In genomic region chr4:77240469-77241066, GRCh38 we compare ENCODE assay signal across 8 cellular contexts.
DNase-seq lines count a peak whose midpoint lies in the region; ATAC-seq, FAIRE-seq and TF ChIP-seq lines count a peak whose summit lies in the region.

No MANE protein-coding gene starts in this region.

- H3K4me1 Mint-ChIP-seq in CD4-positive, alpha-beta T cell (ENCODE audit: low read depth) = no peaks in the 10 kb centered on the region
- H3K4me1 Mint-ChIP-seq in activated T-helper 1 cell treated with anti-CD3 and anti-CD28 coated beads, Interleukin-12 subunit alpha, Interleukin-12 subunit beta, Interleukin-2, Interleukin-4 antibody, amounts not matched to agents 30 ng/mL and 10 ng/mL and 1 ng/mL, durations not matched to agents 14 hours and 24 hours and 36 hours (ENCODE audit: low read depth) = no peaks in the 10 kb centered on the region

- 13 to 18% methylated on average over 10 of the region's 10 CpGs for WGBS in pancreas, 2 donors

- H3K36me3 ChIP-seq in Panc1 (ENCODE audit: control insufficient read depth, insufficient read depth, low read length) (no peaks in the 10 kb centered on the region), pancreas (no peaks in the 10 kb centered on the region), upper lobe of right lung (no peaks in the 10 kb centered on the region)

- intact Hi-C loops in CD4-positive, alpha-beta T cell (cut with DNase I, micrococcal nuclease) = loop anchor here (1.0 to 10.0 kb wide), 5 partner anchors 118 to 364 kb away; partner anchors contain the start of gene CXCL13 (in 1 of the 2)
- intact Hi-C loops in Panc1 (cut with micrococcal nuclease; ENCODE audit: unreplicated experiment) = loop anchor here (1.0 to 10.0 kb wide), 2 partner anchors 64 to 118 kb away; no protein-coding TSS in a partner anchor
- intact Hi-C loops in activated T-helper 1 cell treated with anti-CD3 and anti-CD28 coated beads, Interleukin-12 subunit alpha, Interleukin-12 subunit beta, Interleukin-2, Interleukin-4 antibody, amounts not matched to agents 30 ng/mL and 10 ng/mL and 1 ng/mL, durations not matched to agents 14 hours and 24 hours and 36 hours (cut with micrococcal nuclease) = loop anchor here (1.0 to 2.0 kb wide), 4 partner anchors 69 to 378 kb away; no protein-coding TSS in a partner anchor
- intact Hi-C loops in pancreas (cut with DNase I) = loop anchor here in 1 of 3 donors (5.0 kb wide), 2 partner anchors 67 to 117 kb away; no protein-coding TSS in a partner anchor
- intact Hi-C loops in upper lobe of right lung (cut with DNase I) = no loop called here

- H3K4me3 ChIP-seq in Panc1 (ENCODE audit: low read depth in 2 of 2, low read length in 2 of 2) (no peak overlapping the region), pancreas (no peak overlapping the region), upper lobe of right lung (no peak overlapping the region)

- H3K4me3 Mint-ChIP-seq in CD4-positive, alpha-beta T cell = no peak overlapping the region
- no peak overlapping the region for H3K4me3 Mint-ChIP-seq in activated T-helper 1 cell treated with anti-CD3 and anti-CD28 coated beads, Interleukin-12 subunit alpha, Interleukin-12 subunit beta, Interleukin-2, Interleukin-4 antibody, amounts not matched to agents 30 ng/mL and 10 ng/mL and 1 ng/mL, durations not matched to agents 14 hours and 24 hours and 36 hours

- ATAC-seq in CD4-positive, alpha-beta T cell (ENCODE audit: poor library complexity) = peak; percentile 59
- ATAC-seq in GM19452 (IDR thresholded peaks at IDR 0.05; ENCODE audit: unreplicated experiment) (peak; percentile 67), Panc1 (peak; percentile 82), foreskin keratinocyte (peak; percentile 77), pancreas (peak; percentile 80 to 99 (median 96)), upper lobe of right lung (peak; percentile 84)

- BruUV-seq in Panc1 (replicated peaks; lab: Mats Ljungman, UMichigan) = no TSS peak

- no peak overlapping the region for H3K27ac ChIP-seq in CD4-positive, alpha-beta T cell (ENCODE audit: low read depth, low read length)
- H3K27ac ChIP-seq in Panc1 (ENCODE audit: low read length) (no peak overlapping the region), foreskin keratinocyte (no peak overlapping the region), pancreas (no peak overlapping the region), upper lobe of right lung (no peak overlapping the region)

- peak; percentile 76 for TF ChIP-seq CTCF in CD4-positive, alpha-beta T cell (IDR thresholded peaks at IDR 0.05)
- peak; percentile 73 for TF ChIP-seq CTCF in Panc1 (IDR thresholded peaks at IDR 0.05)
- TF ChIP-seq CTCF in foreskin keratinocyte (conservative IDR thresholded peaks at IDR 0.05) = peak; percentile 87
- peak; percentile 50 to 77 (median 70) for TF ChIP-seq CTCF in pancreas (IDR thresholded peaks at IDR 0.05)
- peak; percentile 71 for TF ChIP-seq CTCF in upper lobe of right lung (IDR thresholded peaks at IDR 0.05)

- POLR2A ChIA-PET in CD4-positive, alpha-beta T cell (lab: Charles Lee) = interaction anchor here (0.6 kb wide), 1 partner anchor 34 kb away, joined by 3 read pairs; no protein-coding TSS in a partner anchor
- POLR2A ChIA-PET in Panc1 (lab: Charles Lee) = no interaction called here

- no peak overlapping the region for H3K27ac Mint-ChIP-seq in CD4-positive, alpha-beta T cell
- no peak overlapping the region for H3K27ac Mint-ChIP-seq in activated T-helper 1 cell treated with anti-CD3 and anti-CD28 coated beads, Interleukin-12 subunit alpha, Interleukin-12 subunit beta, Interleukin-2, Interleukin-4 antibody, amounts not matched to agents 30 ng/mL and 10 ng/mL and 1 ng/mL, durations not matched to agents 14 hours and 24 hours and 36 hours

- FAIRE-seq in pancreas (lab: Jason Lieb, UNC) = no peak

- no peaks in the 10 kb centered on the region for H3K9me3 ChIP-seq in CD4-positive, alpha-beta T cell (ENCODE audit: control insufficient read depth, low read length)
- H3K9me3 ChIP-seq in Panc1 (ENCODE audit: control insufficient read depth, insufficient read depth, low read depth, low read length) = no peaks in the 10 kb centered on the region
- H3K9me3 ChIP-seq in pancreas = no peaks in the 10 kb centered on the region
- H3K9me3 ChIP-seq in upper lobe of right lung = no peaks in the 10 kb centered on the region

- peaks cover 6% of the 10 kb centered on the region for H3K27me3 Mint-ChIP-seq in CD4-positive, alpha-beta T cell
- peaks cover 10% of the 10 kb centered on the region for H3K27me3 Mint-ChIP-seq in activated T-helper 1 cell treated with anti-CD3 and anti-CD28 coated beads, Interleukin-12 subunit alpha, Interleukin-12 subunit beta, Interleukin-2, Interleukin-4 antibody, amounts not matched to agents 30 ng/mL and 10 ng/mL and 1 ng/mL, durations not matched to agents 14 hours and 24 hours and 36 hours (ENCODE audit: insufficient read depth)

- no peaks in the 10 kb centered on the region for H3K27me3 ChIP-seq in CD4-positive, alpha-beta T cell (ENCODE audit: control insufficient read depth, insufficient read depth, low read length)
- peaks cover 4% of the 10 kb centered on the region; the same call in 1 of the 2 replicates for H3K27me3 ChIP-seq in Panc1 (ENCODE audit: control insufficient read depth, insufficient read depth, low read length)
- H3K27me3 ChIP-seq in foreskin keratinocyte = peaks cover 47% of the 10 kb centered on the region
- no peaks in the 10 kb centered on the region for H3K27me3 ChIP-seq in pancreas
- H3K27me3 ChIP-seq in upper lobe of right lung = no peaks in the 10 kb centered on the region

- no peaks in the 10 kb centered on the region for H3K4me1 ChIP-seq in Panc1 (ENCODE audit: control insufficient read depth, insufficient read depth, low read length)
- no peaks in the 10 kb centered on the region for H3K4me1 ChIP-seq in foreskin keratinocyte
- H3K4me1 ChIP-seq in pancreas = no peaks in the 10 kb centered on the region
- no peaks in the 10 kb centered on the region for H3K4me1 ChIP-seq in upper lobe of right lung

- no peaks in the 10 kb centered on the region for H3K9me3 Mint-ChIP-seq in CD4-positive, alpha-beta T cell
- no peaks in the 10 kb centered on the region for H3K9me3 Mint-ChIP-seq in activated T-helper 1 cell treated with anti-CD3 and anti-CD28 coated beads, Interleukin-12 subunit alpha, Interleukin-12 subunit beta, Interleukin-2, Interleukin-4 antibody, amounts not matched to agents 30 ng/mL and 10 ng/mL and 1 ng/mL, durations not matched to agents 14 hours and 24 hours and 36 hours

- in situ Hi-C loops in Panc1 (cut with HindIII; ENCODE audit: low pct_unique_long_range_greater_than_20kb, low sequenced_read_pairs) = no loop called here

- no peaks in the 10 kb centered on the region for H3K36me3 Mint-ChIP-seq in CD4-positive, alpha-beta T cell (ENCODE audit: low read depth)
- H3K36me3 Mint-ChIP-seq in activated T-helper 1 cell treated with anti-CD3 and anti-CD28 coated beads, Interleukin-12 subunit alpha, Interleukin-12 subunit beta, Interleukin-2, Interleukin-4 antibody, amounts not matched to agents 30 ng/mL and 10 ng/mL and 1 ng/mL, durations not matched to agents 14 hours and 24 hours and 36 hours (ENCODE audit: low read depth) = no peaks in the 10 kb centered on the region

- peak; percentile 18 to 55 (median 34) for DNase-seq in CD4-positive, alpha-beta T cell
- DNase-seq in HT1080 (ENCODE audit: low read depth) (peak; percentile 39), Panc1 (ENCODE audit: low read depth, low spot score) (peak; percentile 18), foreskin keratinocyte (peak in 1 of 2 donors; percentile 23), pancreas (peak; percentile 54 to 90 (median 76)), upper lobe of right lung (peak; percentile 69)
- DNase-seq in activated T-helper 1 cell treated with anti-CD3 and anti-CD28 coated beads, Interleukin-12 subunit alpha, Interleukin-12 subunit beta, Interleukin-2, Interleukin-4 antibody, amounts not matched to agents 30 ng/mL and 10 ng/mL and 1 ng/mL, durations not matched to agents 14 hours and 24 hours and 36 hours (ENCODE audit: low spot score) = peak; percentile 12

- CTCF ChIA-PET in CD4-positive, alpha-beta T cell (lab: Charles Lee) = no interaction called here
- CTCF ChIA-PET in Panc1 (lab: Charles Lee) = interaction anchor here (0.7 kb wide), 1 partner anchor 410 kb away, joined by 3 read pairs; no protein-coding TSS in a partner anchor
